ENCODE assay signal across 19 cellular contexts in the genomic region with DNA sequence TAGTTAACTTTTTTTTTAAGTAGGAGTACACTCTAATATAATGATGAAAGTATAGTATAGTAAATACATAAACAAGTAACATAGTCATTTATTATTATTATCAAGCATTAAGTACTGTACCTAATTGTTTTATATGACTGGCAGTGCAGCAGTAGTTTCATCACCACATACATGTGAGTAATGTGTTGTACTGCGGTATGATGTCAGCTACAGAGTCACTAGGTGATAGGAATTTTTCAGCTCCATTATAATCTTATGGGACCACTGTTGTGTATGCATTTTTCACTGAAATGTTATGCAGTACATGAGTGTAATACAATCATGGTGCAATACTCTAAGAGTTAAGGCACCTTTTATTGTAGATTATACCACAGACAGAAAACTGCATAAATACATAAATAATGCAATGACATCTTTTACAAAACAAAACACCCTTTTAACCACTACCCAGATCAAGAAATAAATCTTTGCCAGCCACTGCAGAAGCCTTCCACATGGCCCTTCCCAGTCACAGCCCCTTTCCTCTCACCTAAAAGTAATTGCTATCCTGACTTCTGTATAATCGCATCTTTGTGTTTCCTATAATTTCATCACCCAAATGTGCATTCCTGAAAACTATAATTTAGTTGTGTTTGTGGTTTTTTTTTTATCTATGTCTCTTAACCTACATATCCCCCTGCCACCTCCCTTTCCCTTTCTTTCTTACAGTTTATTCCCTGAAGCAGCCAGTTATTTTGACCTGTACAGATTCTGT. TPM values are rescaled to one million over a fixed set of nuclear protein-coding genes. Genes with fewer than 3 reads are reported as not detected.
DNase-seq lines count a peak whose midpoint lies in the region; ATAC-seq and TF ChIP-seq lines count a peak whose summit lies in the region.
"Had no signal": no experiment of that assay in that cellular context is flagged by ENCODE, and none has a peak within 500 bp of the region (broad histone marks: within the 10 kb centered on the region; RNA-seq: fewer than 3 reads in every experiment).

No MANE protein-coding gene starts in this region.

- H3K9me3 Mint-ChIP-seq in endothelial cell (ENCODE audit: unreplicated experiment) (no peaks in the 10 kb centered on the region), chondrocyte (ENCODE audit: low read depth) (peaks cover 11% of the 10 kb centered on the region)

- peak; percentile 62 for ATAC-seq in foreskin keratinocyte
- ATAC-seq in GM21529 (IDR thresholded peaks at IDR 0.05; ENCODE audit: unreplicated experiment) = no peak
- no peak for ATAC-seq in GM19467 (IDR thresholded peaks at IDR 0.05; ENCODE audit: unreplicated experiment)
- ATAC-seq: CD8-positive, alpha-beta T cell had no signal

- H3K27ac ChIP-seq in foreskin keratinocyte = no peak overlapping the region

- H3K4me3 Mint-ChIP-seq in endothelial cell (ENCODE audit: unreplicated experiment) (no peak overlapping the region), chondrocyte (ENCODE audit: unreplicated experiment) (no peak overlapping the region)
- H3K4me3 Mint-ChIP-seq: CD8-positive, alpha-beta T cell had no signal

- DNase-seq in AG10803 (ENCODE audit: low read depth) (peak; percentile 9), NCI-H2227 treated with DMSO at 0.1 percent for 48 hours (lab: John Stamatoyannopoulos, UW) (peak; percentile 52), endothelial cell (ENCODE audit: low spot score) (no peak), foreskin keratinocyte (no peak), chondrocyte (ENCODE audit: low spot score) (no peak), HuH-7.5 (ENCODE audit: low spot score) (no peak)
- DNase-seq: 8988T; CD8-positive, alpha-beta T cell; DND-41; GDM1; MG63; NCI-H1092; NCI-H1694; NCI-H2107; NCI-H345; NCI-H526 treated with DMSO at 0.1 percent for 48 hours; SIG-M5 had no signal

- no peaks in the 10 kb centered on the region for H3K4me1 ChIP-seq in foreskin keratinocyte

- H3K27me3 Mint-ChIP-seq in endothelial cell (ENCODE audit: unreplicated experiment) = no peaks in the 10 kb centered on the region
- H3K27me3 Mint-ChIP-seq in chondrocyte (ENCODE audit: low read depth) = no peaks in the 10 kb centered on the region

- no peaks in the 10 kb centered on the region for H3K27me3 ChIP-seq in foreskin keratinocyte
- H3K27me3 ChIP-seq: MG63 had no signal

- TF ChIP-seq CTCF in AG10803 (conservative IDR thresholded peaks at IDR 0.05; ENCODE audit: low read length) (no peak), endothelial cell (IDR thresholded peaks at IDR 0.05; ENCODE audit: unreplicated experiment) (no peak), foreskin keratinocyte (conservative IDR thresholded peaks at IDR 0.05) (no peak), chondrocyte (IDR thresholded peaks at IDR 0.05) (no peak)

- H3K4me3 ChIP-seq in AG10803 (ENCODE audit: low read length) = no peak overlapping the region
- H3K4me3 ChIP-seq: MG63 had no signal

- H3K4me1 Mint-ChIP-seq in endothelial cell (ENCODE audit: unreplicated experiment) (peaks cover 8% of the 10 kb centered on the region), chondrocyte (ENCODE audit: low read depth) (peaks cover 27% of the 10 kb centered on the region)

- H3K27ac Mint-ChIP-seq in endothelial cell (ENCODE audit: unreplicated experiment) (peak overlapping the region; percentile 22), chondrocyte (ENCODE audit: unreplicated experiment) (no peak overlapping the region)
- H3K27ac Mint-ChIP-seq: CD8-positive, alpha-beta T cell had no signal

- peaks cover 30% of the 10 kb centered on the region for H3K36me3 Mint-ChIP-seq in endothelial cell (ENCODE audit: low read depth, unreplicated experiment)
- H3K36me3 Mint-ChIP-seq in chondrocyte (ENCODE audit: low read depth) = no peaks in the 10 kb centered on the region

RNA-seq across cellular contexts. Expression of gene ABCD3, which starts 16.3 kb away (rescaled TPM):
- total RNA-seq in endothelial cell (ENCODE audit: unreplicated experiment) = 59.6 TPM
- total RNA-seq in foreskin keratinocyte = 33.4 and 35.7 TPM in 2 replicates
- polyA plus RNA-seq in foreskin keratinocyte = 11.4 and 15.9 TPM in 2 replicates
- total RNA-seq in chondrocyte = 33.2 to 50.0 TPM (median 36.1 TPM) in 3 replicates

Comparison
In these comparisons a context has a peak if more than half of its experiments do, and no peak if none do; other contexts are left out.
1. DNase-seq: peak in AG10803 (single experiment) and NCI-H2227 treated with DMSO at 0.1 percent for 48 hours (single experiment); none in endothelial cell (single experiment), foreskin keratinocyte (0 of 2), chondrocyte (single experiment) and HuH-7.5 (single experiment).